Comparison of ENCODE assay signal across 19 cellular contexts in the genomic region with DNA sequence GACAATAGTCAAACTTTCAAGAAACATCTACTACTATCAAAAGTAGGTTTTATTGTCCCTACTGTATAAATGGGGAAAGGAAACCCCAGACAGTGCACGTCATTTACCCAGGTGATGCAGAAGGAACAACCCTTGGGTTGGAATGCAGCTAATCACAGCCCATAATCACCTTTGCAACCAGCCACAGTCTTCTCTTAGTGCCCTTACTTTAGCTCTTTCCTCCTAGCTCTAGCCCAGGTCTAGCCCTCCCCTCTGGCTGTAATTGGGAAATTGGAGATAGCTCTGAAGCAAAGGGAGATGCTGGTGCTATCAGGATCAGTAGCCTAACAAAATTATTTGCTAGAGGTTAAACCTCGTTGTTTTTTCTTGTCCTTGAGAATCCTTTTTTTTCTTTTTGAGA. TPM values are rescaled to one million over a fixed set of nuclear protein-coding genes. Genes with fewer than 3 reads are reported as not detected.
A peak's percentile ranks its signal among the peaks of the same experiment; 100 is the strongest.
DNase-seq lines count a peak whose midpoint lies in the region; ATAC-seq, FAIRE-seq and TF ChIP-seq lines count a peak whose summit lies in the region.
"Had no signal": no experiment of that assay in that cellular context is flagged by ENCODE, and none has a peak within 500 bp of the region (broad histone marks: within the 10 kb centered on the region; RNA-seq: fewer than 3 reads in every experiment).

No MANE protein-coding gene starts in this region.

- H3K4me1 ChIP-seq in GM23338 (ENCODE audit: insufficient read depth) (no peaks in the 10 kb centered on the region), endodermal cell (ENCODE audit: control insufficient read depth, insufficient read depth, low read length) (no peaks in the 10 kb centered on the region), keratinocyte (ENCODE audit: control insufficient read depth, extremely low read depth, insufficient read depth, low read length) (no peaks in the 10 kb centered on the region), small intestine (ENCODE audit: control insufficient read depth in 2 of 2, insufficient read depth in 1 of 2, low read depth in 1 of 2, low read length in 1 of 2) (no peaks in the 10 kb centered on the region), right atrium auricular region (no peaks in the 10 kb centered on the region)
- H3K4me1 ChIP-seq: BLaER1 treated with 17β-estradiol and CSF1 and Interleukin-3, amounts not matched to agents 10 nM and 100 nM had no signal

- H3K36me3 ChIP-seq in GM23338 (ENCODE audit: insufficient read depth): no peaks in the 10 kb centered on the region
- H3K36me3 ChIP-seq in endodermal cell (ENCODE audit: control insufficient read depth, insufficient read depth, low read length): no peaks in the 10 kb centered on the region
- no peaks in the 10 kb centered on the region for H3K36me3 ChIP-seq in keratinocyte (ENCODE audit: control insufficient read depth in 2 of 2, extremely low read depth in 1 of 2, insufficient read depth in 2 of 2, low read length in 2 of 2)
- no peaks in the 10 kb centered on the region for H3K36me3 ChIP-seq in small intestine (ENCODE audit: control insufficient read depth in 2 of 2, insufficient read depth in 2 of 2, low read length in 2 of 2)
- no peaks in the 10 kb centered on the region for H3K36me3 ChIP-seq in right atrium auricular region
- H3K36me3 ChIP-seq: BLaER1 treated with 17β-estradiol and CSF1 and Interleukin-3, amounts not matched to agents 10 nM and 100 nM had no signal

- FAIRE-seq in keratinocyte (lab: Jason Lieb, UNC) (peak; percentile 51), small intestine (lab: Jason Lieb, UNC) (no peak)
- FAIRE-seq: D721Med, GM12892, GM18507, H54 had no signal

- dilution Hi-C loops in keratinocyte (cut with MboI; ENCODE audit: extremely low pct_ligation_motif_present, low sequenced_read_pairs): no loop called here

- no peak overlapping the region for H3K27ac ChIP-seq in GM23338 (ENCODE audit: low read depth)
- no peak overlapping the region for H3K27ac ChIP-seq in endodermal cell (ENCODE audit: low read depth, low read length)
- H3K27ac ChIP-seq in keratinocyte (ENCODE audit: control insufficient read depth, insufficient read depth, low read length): no peak overlapping the region
- no peak overlapping the region for H3K27ac ChIP-seq in small intestine (ENCODE audit: low read depth in 1 of 2, low read length in 1 of 2)
- H3K27ac ChIP-seq in right atrium auricular region: no peak overlapping the region
- H3K27ac ChIP-seq: BLaER1 treated with 17β-estradiol and CSF1 and Interleukin-3, amounts not matched to agents 10 nM and 100 nM; GM23248; HL-60 had no signal

- no peaks in the 10 kb centered on the region for H3K9me2 ChIP-seq in GM23338 (ENCODE audit: insufficient read depth)

- H3K27me3 ChIP-seq in GM23338 (ENCODE audit: insufficient read depth): no peaks in the 10 kb centered on the region
- no peaks in the 10 kb centered on the region for H3K27me3 ChIP-seq in endodermal cell (ENCODE audit: control insufficient read depth, insufficient read depth, low read length, poor library complexity, severe bottlenecking)
- H3K27me3 ChIP-seq in keratinocyte (ENCODE audit: control insufficient read depth, extremely low read depth, insufficient read depth, low read length): no peaks in the 10 kb centered on the region
- no peaks in the 10 kb centered on the region for H3K27me3 ChIP-seq in small intestine (ENCODE audit: control insufficient read depth in 2 of 2, insufficient read depth in 2 of 2, low read length in 2 of 2)
- no peaks in the 10 kb centered on the region for H3K27me3 ChIP-seq in right atrium auricular region
- H3K27me3 ChIP-seq: BLaER1 treated with 17β-estradiol and CSF1 and Interleukin-3, amounts not matched to agents 10 nM and 100 nM had no signal

- peaks cover 6% of the 10 kb centered on the region for H3K9me3 ChIP-seq in endodermal cell (ENCODE audit: control insufficient read depth, low read length)
- H3K9me3 ChIP-seq in keratinocyte (ENCODE audit: control insufficient read depth, low read depth, low read length): no peaks in the 10 kb centered on the region
- no peaks in the 10 kb centered on the region for H3K9me3 ChIP-seq in small intestine (ENCODE audit: control insufficient read depth, low read depth)
- no peaks in the 10 kb centered on the region for H3K9me3 ChIP-seq in right atrium auricular region

- no peaks in the 10 kb centered on the region for H4K20me1 ChIP-seq in GM23338 (replicated peaks; ENCODE audit: insufficient read depth)
- no peaks in the 10 kb centered on the region for H4K20me1 ChIP-seq in keratinocyte (ENCODE audit: control insufficient read depth, extremely low read depth, insufficient read depth, low read length)
- H4K20me1 ChIP-seq: BLaER1 treated with 17β-estradiol and CSF1 and Interleukin-3, amounts not matched to agents 10 nM and 100 nM had no signal

- peaks cover 1% of the 10 kb centered on the region for H3K27me3 Mint-ChIP-seq in GM23338 (ENCODE audit: insufficient read depth, low read depth, poor library complexity)
- no peaks in the 10 kb centered on the region for H3K27me3 Mint-ChIP-seq in endodermal cell (ENCODE audit: insufficient read depth)

- H3K9ac ChIP-seq in endodermal cell (ENCODE audit: extremely low read depth, low read length, poor library complexity, severe bottlenecking) (no peak overlapping the region), keratinocyte (ENCODE audit: control insufficient read depth, extremely low read depth, insufficient read depth, low read length) (no peak overlapping the region)
- H3K9ac ChIP-seq: BLaER1 treated with 17β-estradiol and CSF1 and Interleukin-3, amounts not matched to agents 10 nM and 100 nM; GM23248 had no signal

- ATAC-seq in GM23338 (peak; percentile 79), HG03439 (IDR thresholded peaks at IDR 0.05; ENCODE audit: unreplicated experiment) (no peak)

- H3K79me2 ChIP-seq in GM23338 (replicated peaks; ENCODE audit: insufficient read depth): no peaks in the 10 kb centered on the region
- H3K79me2 ChIP-seq in keratinocyte (ENCODE audit: control insufficient read depth, insufficient read depth, low read length): no peaks in the 10 kb centered on the region

- H3K36me3 Mint-ChIP-seq in GM23338 (ENCODE audit: low read depth) (no peaks in the 10 kb centered on the region), endodermal cell (ENCODE audit: low read depth) (no peaks in the 10 kb centered on the region)
- H3K36me3 Mint-ChIP-seq: CD4-positive, CD25-positive, alpha-beta regulatory T cell had no signal

- no peaks in the 10 kb centered on the region for H3F3A ChIP-seq in GM23338 (replicated peaks; ENCODE audit: low read depth)

- DNase-seq in GM23338 (ENCODE audit: low spot score) (peak; percentile 37), endodermal cell (peak; percentile 78), keratinocyte (ENCODE audit: low read depth, low spot score) (no peak), small intestine (peak; percentile 19), NCI-H2107 treated with DMSO at 0.1 percent for 48 hours (lab: John Stamatoyannopoulos, UW; ENCODE audit: unreplicated experiment) (no peak), right atrium auricular region (ENCODE audit: low spot score) (no peak)
- DNase-seq: 8988T; CD4-positive, CD25-positive, alpha-beta regulatory T cell; GDM1; GM23248; HCEC 1CT had no signal

- no peaks in the 10 kb centered on the region for H3K9me1 ChIP-seq in keratinocyte (ENCODE audit: control insufficient read depth, extremely low read depth, insufficient read depth, low read length)

- H3K4me3 ChIP-seq in GM23338 (no peak overlapping the region), endodermal cell (ENCODE audit: low read length) (no peak overlapping the region), keratinocyte (ENCODE audit: control insufficient read depth in 2 of 3, extremely low read depth in 1 of 3, insufficient read depth in 2 of 3, low read depth in 1 of 3, low read length in 3 of 3) (no peak overlapping the region), small intestine (ENCODE audit: low read depth in 1 of 2, low read length in 2 of 2) (no peak overlapping the region), right atrium auricular region (no peak overlapping the region)
- H3K4me3 ChIP-seq: BLaER1 treated with 17β-estradiol and CSF1 and Interleukin-3, amounts not matched to agents 10 nM and 100 nM; GM23248 had no signal

- H3K9me3 Mint-ChIP-seq in GM23338 (no peaks in the 10 kb centered on the region; the same call in 2 of the 3 replicates), endodermal cell (peaks cover under 1% of the 10 kb centered on the region)

- H2AFZ ChIP-seq in GM23338 (0 out of 2 replicates have a peak overlapping the region, but pooled peaks have one; percentile 31), keratinocyte (ENCODE audit: control insufficient read depth, low read length) (no peak overlapping the region)
- H2AFZ ChIP-seq: GM23248 had no signal

- H3K4me2 ChIP-seq in GM23338 (no peak overlapping the region), keratinocyte (ENCODE audit: control insufficient read depth, extremely low read depth, insufficient read depth, low read depth, low read length) (no peak overlapping the region)
- H3K4me2 ChIP-seq: BLaER1 treated with 17β-estradiol and CSF1 and Interleukin-3, amounts not matched to agents 10 nM and 100 nM had no signal

- H3K4me3 Mint-ChIP-seq in GM23338: no peak overlapping the region
- H3K4me3 Mint-ChIP-seq in endodermal cell: no peak overlapping the region
- H3K4me3 Mint-ChIP-seq: B cell; CD4-positive, CD25-positive, alpha-beta regulatory T cell had no signal

- H3K27ac Mint-ChIP-seq in GM23338 (no peak overlapping the region), endodermal cell (no peak overlapping the region)
- H3K27ac Mint-ChIP-seq: B cell; CD4-positive, CD25-positive, alpha-beta regulatory T cell had no signal

- no peaks in the 10 kb centered on the region for H3K4me1 Mint-ChIP-seq in GM23338
- H3K4me1 Mint-ChIP-seq in endodermal cell: peaks cover 2% of the 10 kb centered on the region
- H3K4me1 Mint-ChIP-seq: B cell; CD4-positive, CD25-positive, alpha-beta regulatory T cell had no signal

- no peak for TF ChIP-seq CTCF in GM23338 (conservative IDR thresholded peaks at IDR 0.05; ENCODE audit: low read depth in 2 of 2)
- no peak for TF ChIP-seq CTCF in endodermal cell (conservative IDR thresholded peaks at IDR 0.05)
- no peak for TF ChIP-seq CTCF in keratinocyte (optimal IDR thresholded peaks at IDR 0.05 in 1 of 3, IDR thresholded peaks at IDR 0.05 in 1 of 3, conservative IDR thresholded peaks at IDR 0.05 in 1 of 3; ENCODE audit: extremely low read depth in 1 of 3, insufficient read depth in 2 of 3, low read length in 3 of 3)
- no peak for TF ChIP-seq CTCF in right atrium auricular region (IDR thresholded peaks at IDR 0.05)

- WGBS in endodermal cell (ENCODE audit: insufficient coverage in 1 of 2, insufficient read length in 1 of 2), 2 experiments: 77 to 78% methylated on average over 1 to 2 of the region's 2 CpGs
- 16 to 62% (median 50%) methylated on average over 2 of the region's 2 CpGs for WGBS in small intestine, 3 donors

RNA-seq across cellular contexts. Expression of gene TSC22D1, which starts 25.5 kb away (rescaled TPM):
- total RNA-seq in GM23338 (2014; rRNA removed; shearing (Covaris generic)): 101 and 114 TPM in 2 replicates
- polyA plus RNA-seq in GM23338 (2016; fragmentation: Nextera tagmentation; extraction: Ambion mirVana) (50.5 and 58.5 TPM in 2 replicates), keratinocyte (86.6 to 177 TPM (median 97.2 TPM) in 3 replicates), small intestine (100 to 1,000 TPM in 1 of 3 donors, 10 to 100 TPM in 2; 51.6 to 101 (median 72.5) TPM)
- total RNA-seq in endodermal cell (100 to 1,000 TPM in 1 of 2 donors, 10 to 100 TPM in 1; 95.9 to 107 TPM), right atrium auricular region (100 to 1,000 TPM; 110 to 159 TPM)
- 104 TPM for polyA plus RNA-seq in endodermal cell (2013, experiment 1 of 2)
- 104 TPM for polyA plus RNA-seq in endodermal cell (2013, experiment 2 of 2)
- polyA plus RNA-seq in keratinocyte (2011; ENCODE audit: low read depth): 63.6 TPM
- 75.4 and 100 TPM in 2 replicates for polyA plus RNA-seq in keratinocyte (2011; cell fraction: cytosol; rRNA removed)
- 250 and 315 TPM in 2 replicates for polyA plus RNA-seq in keratinocyte (2011; cell fraction: nucleus; rRNA removed)
- polyA plus RNA-seq in keratinocyte (2012; ENCODE audit: low replicate concordance): 58.9 TPM in 2 replicates
- 35.3 to 148 TPM (median 80.7 TPM) in 3 replicates for polyA minus RNA-seq in keratinocyte
- polyA minus RNA-seq in keratinocyte (2011; cell fraction: cytosol; rRNA and poly(A)+ RNA removed): 61.0 TPM
- 154 and 239 TPM in 2 replicates for polyA minus RNA-seq in keratinocyte (2011; cell fraction: nucleus; rRNA and poly(A)+ RNA removed)

Comparison
In these comparisons a context has a peak if more than half of its experiments do, and no peak if none do; other contexts are left out.
1. DNase-seq: peak in GM23338 (single experiment), endodermal cell (single experiment) and small intestine (single experiment); none in keratinocyte (single experiment), NCI-H2107 treated with DMSO at 0.1 percent for 48 hours (single experiment) and right atrium auricular region (single experiment).